8 cellular contexts compared by ENCODE assay signal in the genomic region with DNA sequence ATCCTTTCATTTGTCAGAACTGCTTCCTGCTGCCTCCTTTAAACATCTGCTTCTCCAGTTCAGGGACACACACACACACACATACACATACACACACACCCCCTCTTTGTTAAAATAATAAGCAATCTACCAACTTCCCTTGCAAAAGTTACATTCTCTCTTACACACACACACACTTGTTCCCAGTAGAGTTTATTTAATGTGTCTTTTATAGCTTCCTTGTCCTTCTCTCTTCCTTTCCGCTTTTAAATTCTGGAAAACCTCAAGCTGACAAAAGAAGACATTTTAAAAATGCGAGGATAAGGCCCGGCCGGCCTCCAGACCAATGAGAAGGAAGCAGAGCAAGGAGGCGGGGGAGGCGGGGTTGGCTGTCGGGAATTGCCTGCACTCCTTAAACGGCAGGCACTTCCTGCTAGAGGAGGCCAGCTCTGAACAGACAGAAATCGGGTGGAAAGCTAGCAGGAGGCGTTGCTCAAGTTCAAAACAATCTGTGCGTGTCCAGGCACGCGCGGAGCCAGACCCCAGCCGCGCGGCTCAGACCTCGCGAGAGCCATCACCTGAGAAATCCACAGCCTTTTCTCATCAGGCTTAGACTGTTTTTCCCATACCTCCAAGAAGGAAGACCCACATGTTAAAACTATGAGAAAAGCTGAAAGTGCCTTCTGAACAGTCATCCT.
A peak's percentile ranks its signal among the peaks of the same experiment; 100 is the strongest.
DNase-seq lines count a peak whose midpoint lies in the region; TF ChIP-seq lines count a peak whose summit lies in the region.

No MANE protein-coding gene starts in this region.

- peaks cover 49% of the 10 kb centered on the region for H3K4me1 Mint-ChIP-seq in activated naive CD8-positive, alpha-beta T cell treated with anti-CD3 and anti-CD28 coated beads for 36 hours

- no peaks in the 10 kb centered on the region for H3K9me3 ChIP-seq in osteoblast (ENCODE audit: low read depth, low read length)
- no peaks in the 10 kb centered on the region for H3K9me3 ChIP-seq in thymus (ENCODE audit: control insufficient read depth)

- H3K27ac ChIP-seq in osteoblast (ENCODE audit: low read depth, low read length): peak overlapping the region; percentile 94
- peak overlapping the region; percentile 96 for H3K27ac ChIP-seq in thymus (ENCODE audit: low read depth)

- no peaks in the 10 kb centered on the region for H3K27me3 Mint-ChIP-seq in activated naive CD8-positive, alpha-beta T cell treated with anti-CD3 and anti-CD28 coated beads for 36 hours

- H3K36me3 ChIP-seq in osteoblast (ENCODE audit: insufficient read depth, low read length) (no peaks in the 10 kb centered on the region), thymus (ENCODE audit: control insufficient read depth, insufficient read depth) (no peaks in the 10 kb centered on the region)

- H3K4me3 ChIP-seq in osteoblast (ENCODE audit: insufficient read depth, low read length): peak overlapping the region; percentile 69
- peak overlapping the region; percentile 56 for H3K4me3 ChIP-seq in thymus (ENCODE audit: low read length)

- H3K4me2 ChIP-seq in osteoblast (ENCODE audit: insufficient read depth, low read length): peak overlapping the region; percentile 89

- DNase-seq in GF-D8 (lab: John Stamatoyannopoulos, UW) (peak; percentile 60), HCEC 1CT (peak; percentile 99), MV-4-11 (lab: John Stamatoyannopoulos, UW) (peak; percentile 96), SKM-1 treated with dmso at 0.1 percent for 144 hours (lab: John Stamatoyannopoulos, UW; ENCODE audit: unreplicated experiment) (peak; percentile 82), head of caudate nucleus (peak; percentile 75 to 96 (median 88)), osteoblast (ENCODE audit: insufficient read length, low spot score, missing footprints) (peak; percentile 88)
- peak; percentile 84 for DNase-seq in activated naive CD8-positive, alpha-beta T cell treated with anti-CD3 and anti-CD28 coated beads for 36 hours

- no peak for TF ChIP-seq CTCF in osteoblast (IDR thresholded peaks at IDR 0.05; ENCODE audit: extremely low read depth, low read depth, low read length)

- H3K27ac Mint-ChIP-seq in activated naive CD8-positive, alpha-beta T cell treated with anti-CD3 and anti-CD28 coated beads for 36 hours: peak overlapping the region; percentile 92

- H3K27me3 ChIP-seq in osteoblast (ENCODE audit: insufficient read depth, low read length) (no peaks in the 10 kb centered on the region), thymus (ENCODE audit: control insufficient read depth, insufficient read depth) (no peaks in the 10 kb centered on the region)

- peaks cover 45% of the 10 kb centered on the region for H3K4me1 ChIP-seq in osteoblast (ENCODE audit: insufficient read depth, low read length)
- peaks cover 14% of the 10 kb centered on the region for H3K4me1 ChIP-seq in thymus (ENCODE audit: control insufficient read depth, insufficient read depth, low read length)

- peaks cover 5% of the 10 kb centered on the region for H4K20me1 ChIP-seq in osteoblast (ENCODE audit: insufficient read depth, low read length)

- H3K9me3 Mint-ChIP-seq in activated naive CD8-positive, alpha-beta T cell treated with anti-CD3 and anti-CD28 coated beads for 36 hours: no peaks in the 10 kb centered on the region

- peak overlapping the region; percentile 56 for H2AFZ ChIP-seq in osteoblast (ENCODE audit: low read length)

- 2% methylated on average over 19 of the region's 19 CpGs for WGBS in thymus

- H3K36me3 Mint-ChIP-seq in activated naive CD8-positive, alpha-beta T cell treated with anti-CD3 and anti-CD28 coated beads for 36 hours: peaks cover 2% of the 10 kb centered on the region

- H3K4me3 Mint-ChIP-seq in activated naive CD8-positive, alpha-beta T cell treated with anti-CD3 and anti-CD28 coated beads for 36 hours: peak overlapping the region; percentile 81

- H3K79me2 ChIP-seq in osteoblast (ENCODE audit: insufficient read depth, low read length): peaks cover 77% of the 10 kb centered on the region

- intact Hi-C loops in head of caudate nucleus (cut with DNase I): loop anchor here (5.0 kb wide), 1 partner anchor 99 kb away; the partner anchor contains the start of gene MAML2

Comparison
In these comparisons a context has a peak if more than half of its experiments do, and no peak if none do; other contexts are left out.
1. Peak in every context shown above with its lines: DNase-seq, H3K4me3 ChIP-seq and H3K27ac ChIP-seq.